7 cellular contexts compared by ENCODE assay signal in genomic region chr3:50365080-50365841, GRCh38.
DNase-seq lines count a peak whose midpoint lies in the region; ATAC-seq and TF ChIP-seq lines count a peak whose summit lies in the region.

No MANE protein-coding gene starts in this region.

- H3K27ac ChIP-seq in muscle layer of colon (ENCODE audit: low read depth, low read length): peak overlapping the region; percentile 24

- H3K4me1 ChIP-seq in muscle layer of colon (ENCODE audit: insufficient read depth, low read length): peaks cover 11% of the 10 kb centered on the region

- peaks cover 0 to 9% of the 10 kb centered on the region in 2 donors for H3K27me3 ChIP-seq in muscle layer of colon (ENCODE audit: control insufficient read depth in 1 of 2, insufficient read depth in 2 of 2, low read length in 2 of 2)

- peak; percentile 85 for ATAC-seq in GM18867 (IDR thresholded peaks at IDR 0.05; ENCODE audit: unreplicated experiment)
- peak; percentile 71 for ATAC-seq in HG02970 (IDR thresholded peaks at IDR 0.05; ENCODE audit: low FRiP score, unreplicated experiment)

- H3K9me3 ChIP-seq in muscle layer of colon (ENCODE audit: low read length): no peaks in the 10 kb centered on the region

- peak overlapping the region; percentile 68 to 75 for H3K4me3 ChIP-seq in muscle layer of colon (ENCODE audit: low read depth in 1 of 2, low read length in 2 of 2)

- no peaks in the 10 kb centered on the region for H3K36me3 ChIP-seq in muscle layer of colon (ENCODE audit: insufficient read depth, low read length)

- peak; percentile 47 for DNase-seq in NCI-H748 treated with DMSO at 0.1 percent for 48 hours (lab: John Stamatoyannopoulos, UW)
- peak; percentile 93 for DNase-seq in activated T-cell treated with anti-CD3 and anti-CD28 coated beads for 1 hour (ENCODE audit: low read depth)
- DNase-seq in erythroblast (lab: John Stamatoyannopoulos, UW): peak; percentile 85 to 93
- peak; percentile 88 for DNase-seq in stimulated activated CD8-positive, alpha-beta memory T cell treated with anti-CD3 and anti-CD28 coated beads, Interleukin-7, amount 100 ng/mL, for 24 hours (ENCODE audit: low read depth)

- no peak for TF ChIP-seq POLR2A in erythroblast (IDR thresholded peaks at IDR 0.05; ENCODE audit: low read length)

- no peak overlapping the region for H3K9ac ChIP-seq in muscle layer of colon (ENCODE audit: low read length)

Comparison
In these comparisons a context has a peak if more than half of its experiments do, and no peak if none do; other contexts are left out.
1. Peak in every context shown above with its lines: DNase-seq, ATAC-seq, H3K4me3 ChIP-seq and H3K27ac ChIP-seq.